Comparison of ENCODE assay signal across 1 cellular context in the genomic region with DNA sequence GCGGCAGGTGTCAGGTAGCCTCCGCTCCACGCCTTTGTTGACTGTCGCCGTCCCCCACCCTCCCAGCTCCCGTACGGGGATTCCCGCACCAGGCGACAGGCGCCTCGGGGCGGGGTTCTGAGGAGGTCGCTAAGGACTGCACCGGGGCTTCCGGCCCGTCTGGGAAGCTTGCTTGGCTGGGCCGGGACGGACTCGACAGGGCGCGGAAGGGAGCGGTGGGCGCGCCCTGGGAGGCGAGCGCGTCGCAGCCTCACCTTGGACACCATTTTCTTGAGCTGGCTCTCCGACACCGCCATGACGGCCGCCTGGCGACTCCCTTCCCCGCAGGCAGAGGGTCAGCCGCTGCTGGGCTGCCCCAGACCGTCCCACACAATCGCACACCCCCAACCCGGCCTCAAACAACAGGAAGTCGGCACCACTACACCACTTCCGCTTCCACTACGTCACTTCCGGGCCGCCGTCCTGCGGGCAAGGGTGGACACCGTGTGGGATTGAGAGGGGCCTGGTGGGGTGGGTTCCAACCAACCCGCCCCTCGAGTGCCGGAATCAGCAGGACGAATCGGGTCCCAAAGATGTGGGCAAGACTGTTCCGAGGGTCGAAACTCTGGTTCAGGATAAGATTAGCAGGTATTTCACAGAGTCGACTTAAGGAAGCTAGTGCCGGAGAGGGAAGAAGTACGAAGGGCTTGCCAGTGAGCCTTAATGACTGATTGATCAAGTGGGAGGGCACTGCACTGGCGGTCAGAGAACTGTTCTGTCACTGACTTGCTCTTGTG.
TF ChIP-seq lines count a peak whose summit lies in the region.

TSG101 (minus strand) TSS at position 422 of the 776 bp plus-strand sequence; CDS start at position 296, 126 bp downstream.

TF ChIP-seq in K562, 482 proteins besides CTCF, POLR2A, EP300 and RAD21 (continued from another document and continues in another):
- TF ChIP-seq SMAD3 (CRISPR knock-in tag; conservative IDR thresholded peaks at IDR 0.05) = no peak
- TF ChIP-seq SIRT6 (IDR thresholded peaks at IDR 0.05; ENCODE audit: low read depth, low read length) = no peak
- no peak; the same call in 1 of the 2 replicates for TF ChIP-seq JUN (IDR thresholded peaks at IDR 0.05; ENCODE audit: borderline replicate concordance, low read depth, low read length)
- TF ChIP-seq JUN (CRISPR knock-in tag; IDR thresholded peaks at IDR 0.05; ENCODE audit: borderline replicate concordance) = no peak
- TF ChIP-seq ZNF224 (CRISPR knock-in tag; IDR thresholded peaks at IDR 0.05) = no peak
- TF ChIP-seq RBM25 (IDR thresholded peaks at IDR 0.05; ENCODE audit: low read depth, low read length, severe bottlenecking) = no peak
- no peak for TF ChIP-seq SRSF1 (IDR thresholded peaks at IDR 0.05; ENCODE audit: low read depth, low read length)
- TF ChIP-seq KLF13 (tag; IDR thresholded peaks at IDR 0.05; ENCODE audit: borderline replicate concordance, low read depth) = peak; percentile 67; the same call in 1 of the 2 replicates
- TF ChIP-seq, protein P1, sequence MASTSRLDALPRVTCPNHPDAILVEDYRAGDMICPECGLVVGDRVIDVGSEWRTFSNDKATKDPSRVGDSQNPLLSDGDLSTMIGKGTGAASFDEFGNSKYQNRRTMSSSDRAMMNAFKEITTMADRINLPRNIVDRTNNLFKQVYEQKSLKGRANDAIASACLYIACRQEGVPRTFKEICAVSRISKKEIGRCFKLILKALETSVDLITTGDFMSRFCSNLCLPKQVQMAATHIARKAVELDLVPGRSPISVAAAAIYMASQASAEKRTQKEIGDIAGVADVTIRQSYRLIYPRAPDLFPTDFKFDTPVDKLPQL (IDR thresholded peaks at IDR 0.05; ENCODE audit: extremely low read depth, insufficient read length) = no peak
- no peak for TF ChIP-seq ZNF609 (CRISPR knock-in tag; IDR thresholded peaks at IDR 0.05; ENCODE audit: borderline replicate concordance)
- no peak for TF ChIP-seq CLOCK (CRISPR knock-in tag; IDR thresholded peaks at IDR 0.05; ENCODE audit: borderline replicate concordance)
- TF ChIP-seq, protein P2, sequence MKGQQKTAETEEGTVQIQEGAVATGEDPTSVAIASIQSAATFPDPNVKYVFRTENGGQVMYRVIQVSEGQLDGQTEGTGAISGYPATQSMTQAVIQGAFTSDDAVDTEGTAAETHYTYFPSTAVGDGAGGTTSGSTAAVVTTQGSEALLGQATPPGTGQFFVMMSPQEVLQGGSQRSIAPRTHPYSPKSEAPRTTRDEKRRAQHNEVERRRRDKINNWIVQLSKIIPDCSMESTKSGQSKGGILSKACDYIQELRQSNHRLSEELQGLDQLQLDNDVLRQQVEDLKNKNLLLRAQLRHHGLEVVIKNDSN (CRISPR knock-in tag; IDR thresholded peaks at IDR 0.05) = no peak
- TF ChIP-seq CBFA2T3 (IDR thresholded peaks at IDR 0.05) = no peak
- TF ChIP-seq ZNF121 (CRISPR knock-in tag; conservative IDR thresholded peaks at IDR 0.05) = no peak
- 0 out of 2 replicates have a peak, but pooled peaks have one; percentile 74 for TF ChIP-seq PRMT5 (CRISPR knock-in tag; IDR thresholded peaks at IDR 0.05)
- no peak for TF ChIP-seq ASH1L (IDR thresholded peaks at IDR 0.05; ENCODE audit: borderline replicate concordance, low read depth, partially characterized antibody)
- TF ChIP-seq, protein P3, sequence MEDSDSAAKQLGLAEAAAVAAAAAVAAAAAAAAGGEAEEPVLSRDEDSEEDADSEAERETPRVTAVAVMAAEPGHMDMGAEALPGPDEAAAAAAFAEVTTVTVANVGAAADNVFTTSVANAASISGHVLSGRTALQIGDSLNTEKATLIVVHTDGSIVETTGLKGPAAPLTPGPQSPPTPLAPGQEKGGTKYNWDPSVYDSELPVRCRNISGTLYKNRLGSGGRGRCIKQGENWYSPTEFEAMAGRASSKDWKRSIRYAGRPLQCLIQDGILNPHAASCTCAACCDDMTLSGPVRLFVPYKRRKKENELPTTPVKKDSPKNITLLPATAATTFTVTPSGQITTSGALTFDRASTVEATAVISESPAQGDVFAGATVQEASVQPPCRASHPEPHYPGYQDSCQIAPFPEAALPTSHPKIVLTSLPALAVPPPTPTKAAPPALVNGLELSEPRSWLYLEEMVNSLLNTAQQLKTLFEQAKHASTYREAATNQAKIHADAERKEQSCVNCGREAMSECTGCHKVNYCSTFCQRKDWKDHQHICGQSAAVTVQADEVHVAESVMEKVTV (CRISPR knock-in tag; IDR thresholded peaks at IDR 0.05) = no peak; the same call in 1 of the 2 replicates
- TF ChIP-seq ZBTB26 (CRISPR knock-in tag; IDR thresholded peaks at IDR 0.05) = 0 out of 2 replicates have a peak, but pooled peaks have one; percentile 8
- TF ChIP-seq ZNF174 (CRISPR knock-in tag; IDR thresholded peaks at IDR 0.05) = no peak
- TF ChIP-seq ZNF197 (CRISPR knock-in tag; IDR thresholded peaks at IDR 0.05; ENCODE audit: low read depth) = no peak
- 0 out of 2 replicates have a peak, but pooled peaks have one; percentile 44 for TF ChIP-seq ZEB2 (IDR thresholded peaks at IDR 0.05)
- TF ChIP-seq E2F6 (IDR thresholded peaks at IDR 0.05; ENCODE audit: borderline replicate concordance in 1 of 2, extremely low read depth in 1 of 2, insufficient read depth in 1 of 2, insufficient read length in 1 of 2, low read depth in 1 of 2, low read length in 1 of 2, poor library complexity in 1 of 2, severe bottlenecking in 1 of 2) = peak in 1 of 2 experiments; percentile 45
- TF ChIP-seq ZBTB40 (IDR thresholded peaks at IDR 0.05) = peak; percentile 99
- no peak for TF ChIP-seq ZBTB40 (CRISPR knock-in tag; IDR thresholded peaks at IDR 0.05)
- TF ChIP-seq MYBL2 (IDR thresholded peaks at IDR 0.05; ENCODE audit: low read depth) = no peak
- no peak for TF ChIP-seq MYBL2 (CRISPR knock-in tag; IDR thresholded peaks at IDR 0.05; ENCODE audit: borderline replicate concordance)
- TF ChIP-seq ZNF217 (CRISPR knock-in tag; IDR thresholded peaks at IDR 0.05) = no peak
- TF ChIP-seq MECOM (CRISPR knock-in tag; IDR thresholded peaks at IDR 0.05) = no peak
- TF ChIP-seq PTBP1 (IDR thresholded peaks at IDR 0.05; ENCODE audit: low read depth, low read length) = no peak
- TF ChIP-seq SAFB2 (IDR thresholded peaks at IDR 0.05; ENCODE audit: borderline replicate concordance, low read depth, low read length, severe bottlenecking) = no peak
